ENCODE assay signal across 29 cellular contexts in the genomic region with DNA sequence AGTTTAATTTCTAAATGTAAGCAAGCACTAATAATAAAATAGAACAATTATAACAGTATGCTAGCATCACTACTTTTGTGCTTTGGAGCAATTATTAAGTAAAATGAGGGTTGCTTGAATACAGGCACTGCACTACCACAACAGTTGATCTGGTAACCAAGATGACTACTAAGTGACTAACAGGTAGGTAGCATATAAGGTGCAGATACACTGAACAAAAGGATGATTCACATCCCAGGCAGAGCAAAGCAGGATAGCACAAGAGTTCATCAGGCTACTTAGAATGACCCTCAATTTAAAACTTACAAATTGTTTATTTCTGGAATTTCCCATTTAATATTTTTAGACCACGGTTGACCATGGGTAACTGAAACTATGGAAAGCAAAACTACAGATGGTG. TPM values are rescaled to one million over a fixed set of nuclear protein-coding genes. Genes with fewer than 3 reads are reported as not detected.
"Had no signal": no experiment of that assay in that cellular context is flagged by ENCODE, and none has a peak within 500 bp of the region (broad histone marks: within the 10 kb centered on the region; RNA-seq: fewer than 3 reads in every experiment).

No MANE protein-coding gene starts in this region.

- ATAC-seq: activated CD4-positive, alpha-beta T cell treated with anti-CD3 and anti-CD28 coated beads for 36 hours; activated T-helper 17 cell treated with anti-CD3 and anti-CD28 coated beads, Interleukin-2, amount 50 U/mL, for 72 hours; Right ventricle myocardium inferior had no signal

- H3K4me1 ChIP-seq: SJCRH30 had no signal

- FAIRE-seq: astrocyte, RCC 7860 had no signal

- H3K9me3 ChIP-seq: SJCRH30, SK-N-SH had no signal

- H3K36me3 ChIP-seq: SJCRH30 had no signal

- H3K4me3 ChIP-seq: SJCRH30 had no signal

- H3K9ac ChIP-seq: SK-N-SH had no signal

- H3K27ac ChIP-seq: SJCRH30, VCaP had no signal

- DNase-seq: activated CD4-positive, alpha-beta memory T cell treated with anti-CD3 and anti-CD28 coated beads, Interleukin-2, amount 10 ng/mL, durations not matched to agents 7 days and 5 days; activated CD4-positive, alpha-beta T cell treated with anti-CD3 and anti-CD28 coated beads for 36 hours; activated CD4-positive, alpha-beta T cell treated with anti-CD3 and anti-CD28 coated beads, Interleukin-2, amount 50 U/mL, for 1 hour; activated gamma-delta T cell; activated naive CD4-positive, alpha-beta T cell treated with anti-CD3 and anti-CD28 coated beads for 36 hours; activated T-cell treated with anti-CD3 and anti-CD28 coated beads for 4 hours; activated T-cell treated with anti-CD3 and anti-CD28 coated beads, Interleukin-2, amount 50 U/mL, for 48 hours; amygdala; cerebellar nuclear complex; KBM-7; NCI-H1092; NCI-H1417; NCI-H1930; NCI-H2171; NCI-H226; NCI-H510A; NCI-H526 treated with DMSO at 0.1 percent for 48 hours; SJCRH30; SK-N-SH; T-helper 1 cell had no signal

- H3K27me3 ChIP-seq: SJCRH30 had no signal

- H3K4me2 ChIP-seq: SK-N-SH had no signal

RNA-seq across cellular contexts. Expression of a gene that starts 48.0 kb away (rescaled TPM):
- total RNA-seq: activated CD4-positive, alpha-beta memory T cell treated with anti-CD3 and anti-CD28 coated beads, Interleukin-2, amount 10 ng/mL, durations not matched to agents 7 days and 5 days; activated CD4-positive, alpha-beta T cell treated with anti-CD3 and anti-CD28 coated beads for 36 hours; activated CD8-positive, alpha-beta memory T cell treated with anti-CD3 and anti-CD28 coated beads for 36 hours; activated naive CD4-positive, alpha-beta T cell treated with anti-CD3 and anti-CD28 coated beads for 36 hours; activated T-helper 17 cell treated with anti-CD3 and anti-CD28 coated beads, Interleukin-2, amount 50 U/mL, for 72 hours; LHCN-M2; M059J; SJCRH30; T-helper 2 cell treated with Interferon-gamma antibody and Interleukin-4, amounts not matched to agents 100 ng/mL and 5 ng/mL, for 36 hours had no signal
- polyA plus RNA-seq: SK-N-SH had no signal
